ENCODE assay signal across 13 cellular contexts in the genomic region with DNA sequence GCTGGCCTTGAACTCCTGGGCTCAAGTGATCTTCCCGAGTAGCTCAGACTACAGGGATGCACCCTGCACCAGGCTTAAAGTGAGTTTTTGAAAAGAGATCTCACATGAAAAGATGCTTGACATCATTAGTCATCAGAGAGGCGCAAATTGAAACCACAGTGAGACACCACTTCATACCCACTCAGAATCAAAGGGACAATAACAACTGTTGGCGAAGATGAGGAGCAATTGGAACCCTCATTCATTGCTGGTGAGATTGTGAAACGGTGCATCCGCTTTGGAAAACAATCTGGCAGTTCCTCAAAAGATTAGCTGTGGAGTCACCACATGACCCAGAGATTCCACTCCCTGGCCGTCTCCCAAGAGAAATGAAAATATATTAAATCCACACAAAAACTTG.
DNase-seq lines count a peak whose midpoint lies in the region; ATAC-seq and TF ChIP-seq lines count a peak whose summit lies in the region.
"Had no signal": no experiment of that assay in that cellular context is flagged by ENCODE, and none has a peak within 500 bp of the region (broad histone marks: within the 10 kb centered on the region; RNA-seq: fewer than 3 reads in every experiment).

No MANE protein-coding gene starts in this region.

- no peaks in the 10 kb centered on the region for H3K27me3 Mint-ChIP-seq in T-cell

- no peak for ATAC-seq in T-cell (replicated peaks in 1 of 4)
- ATAC-seq: body of pancreas, Panc1 had no signal

- no peak overlapping the region for H3K4me3 Mint-ChIP-seq in T-cell

- H3K36me3 Mint-ChIP-seq in T-cell = no peaks in the 10 kb centered on the region

- intact Hi-C loops in colonic mucosa (cut with DNase I) = loop anchor here (10.0 kb wide), 1 partner anchor 749 kb away; a partner anchor contains a TSS

- POLR2A ChIA-PET in T-cell (lab: Charles Lee) = no interaction called here

- H3K9me3 ChIP-seq in Loucy (ENCODE audit: insufficient read depth, low read depth, low read length) (no peaks in the 10 kb centered on the region), adipocyte (ENCODE audit: control insufficient read depth, low read length) (no peaks in the 10 kb centered on the region), hepatocyte (ENCODE audit: low read depth) (no peaks in the 10 kb centered on the region), colonic mucosa (no peaks in the 10 kb centered on the region)
- H3K9me3 ChIP-seq: body of pancreas, thyroid gland had no signal

- no peaks in the 10 kb centered on the region for H4K20me1 ChIP-seq in Loucy (ENCODE audit: insufficient read depth, low read length, poor library complexity, severe bottlenecking)
- H4K20me1 ChIP-seq in hepatocyte (ENCODE audit: insufficient read depth, poor library complexity, severe bottlenecking) = no peaks in the 10 kb centered on the region

- H2AFZ ChIP-seq in Loucy (ENCODE audit: low read length) (peak overlapping the region; percentile 22; the same call in 1 of the 2 replicates), hepatocyte (no peak overlapping the region)

- DNase-seq in Daoy (ENCODE audit: low read depth) = peak; percentile 67
- peak; percentile 7 for DNase-seq in adipocyte (ENCODE audit: low read depth)
- peak; percentile 95 for DNase-seq in myocyte (ENCODE audit: low read depth)
- no peak for DNase-seq in UCSD-AML1 (lab: John Stamatoyannopoulos, UW; ENCODE audit: unreplicated experiment)
- no peak for DNase-seq in hepatocyte (ENCODE audit: low spot score)
- DNase-seq in T-cell = no peak
- DNase-seq in colonic mucosa = no peak
- DNase-seq: activated CD4-positive, alpha-beta T cell treated with anti-CD3 and anti-CD28 coated beads, Interleukin-2, amount 50 U/mL, for 48 hours; stimulated activated CD4-positive, alpha-beta T cell treated with anti-CD3 and anti-CD28 coated beads, Interleukin-4, amount 100 ng/mL, for 1 hour; thyroid gland had no signal

- H3K4me2 ChIP-seq in Loucy (ENCODE audit: low read depth, low read length, poor library complexity, severe bottlenecking) = no peak overlapping the region
- no peak overlapping the region for H3K4me2 ChIP-seq in hepatocyte

- H3K9me2 ChIP-seq in Loucy (replicated peaks; ENCODE audit: low read depth, low read length) (no peaks in the 10 kb centered on the region), hepatocyte (replicated peaks; ENCODE audit: insufficient read depth) (no peaks in the 10 kb centered on the region)

- H3K36me3 ChIP-seq in Loucy (ENCODE audit: insufficient read depth, low read length) (no peaks in the 10 kb centered on the region), adipocyte (ENCODE audit: control insufficient read depth, insufficient read depth, low read length, severe bottlenecking) (no peaks in the 10 kb centered on the region), hepatocyte (replicated peaks; ENCODE audit: insufficient read depth, low read depth) (no peaks in the 10 kb centered on the region), colonic mucosa (no peaks in the 10 kb centered on the region)
- H3K36me3 ChIP-seq: thyroid gland had no signal

- H3K27me3 ChIP-seq in Loucy (ENCODE audit: insufficient read depth, low read length, poor library complexity, severe bottlenecking) (no peaks in the 10 kb centered on the region), adipocyte (replicated peaks; ENCODE audit: control insufficient read depth, insufficient read depth, low read length) (peaks cover 20% of the 10 kb centered on the region), hepatocyte (no peaks in the 10 kb centered on the region), colonic mucosa (no peaks in the 10 kb centered on the region)
- H3K27me3 ChIP-seq: body of pancreas, thyroid gland had no signal

- TF ChIP-seq CTCF in Loucy (conservative IDR thresholded peaks at IDR 0.05; ENCODE audit: low read length) (no peak), hepatocyte (IDR thresholded peaks at IDR 0.05; ENCODE audit: poor library complexity) (no peak), colonic mucosa (IDR thresholded peaks at IDR 0.05) (no peak)

- H3K9me3 Mint-ChIP-seq in T-cell = no peaks in the 10 kb centered on the region

- H3K4me3 ChIP-seq in Loucy (ENCODE audit: low read length, poor library complexity, severe bottlenecking) (no peak overlapping the region), adipocyte (ENCODE audit: low read length) (peak overlapping the region; percentile 21), hepatocyte (no peak overlapping the region), colonic mucosa (no peak overlapping the region)
- H3K4me3 ChIP-seq: body of pancreas, thyroid gland had no signal

- H3K27ac ChIP-seq in hepatocyte (no peak overlapping the region), colonic mucosa (no peak overlapping the region)
- H3K27ac ChIP-seq: thyroid gland had no signal

- H3K9ac ChIP-seq in Loucy (ENCODE audit: low read depth, low read length, poor library complexity, severe bottlenecking) (peak overlapping the region; percentile 47), adipocyte (ENCODE audit: low read length) (no peak overlapping the region), colonic mucosa (ENCODE audit: low read depth in 2 of 2, low read length in 2 of 2) (no peak overlapping the region)

- no peak overlapping the region for H3K27ac Mint-ChIP-seq in T-cell

- H3F3A ChIP-seq in Loucy (ENCODE audit: low read depth) = no peaks in the 10 kb centered on the region

- no peaks in the 10 kb centered on the region for H3K79me2 ChIP-seq in Loucy (ENCODE audit: insufficient read depth, low read length)
- H3K79me2 ChIP-seq in hepatocyte = no peaks in the 10 kb centered on the region

- H3K4me1 Mint-ChIP-seq in T-cell = peaks cover 0 to 3% (median 2%) of the 10 kb centered on the region in 3 donors

- H3K4me1 ChIP-seq in Loucy (ENCODE audit: insufficient read depth, low read length, poor library complexity, severe bottlenecking) = peaks cover 63% of the 10 kb centered on the region
- peaks cover 11% of the 10 kb centered on the region for H3K4me1 ChIP-seq in adipocyte (ENCODE audit: control insufficient read depth, insufficient read depth, low read length)
- peaks cover 5% of the 10 kb centered on the region for H3K4me1 ChIP-seq in hepatocyte (ENCODE audit: insufficient read depth)
- no peaks in the 10 kb centered on the region for H3K4me1 ChIP-seq in colonic mucosa
- H3K4me1 ChIP-seq: thyroid gland had no signal

- CTCF ChIA-PET in T-cell (lab: Charles Lee) = interaction anchor here in 1 of 2 donors (1.0 kb wide), 1 partner anchor 643 kb away, joined by 3 read pairs; no protein-coding TSS in a partner anchor

- WGBS in hepatocyte (ENCODE audit: low lambda C conversion rate, missing lambda C conversion rate) = 76% methylated on average over 6 of the region's 6 CpGs

Comparison
In these comparisons a context has a peak if more than half of its experiments do, and no peak if none do; other contexts are left out.
1. DNase-seq: peak in Daoy (single experiment), adipocyte (single experiment) and myocyte (single experiment); none in UCSD-AML1 (single experiment), hepatocyte (single experiment), T-cell (0 of 34) and colonic mucosa (single experiment).